Comparison of ENCODE assay signal across 8 cellular contexts in the genomic region with DNA sequence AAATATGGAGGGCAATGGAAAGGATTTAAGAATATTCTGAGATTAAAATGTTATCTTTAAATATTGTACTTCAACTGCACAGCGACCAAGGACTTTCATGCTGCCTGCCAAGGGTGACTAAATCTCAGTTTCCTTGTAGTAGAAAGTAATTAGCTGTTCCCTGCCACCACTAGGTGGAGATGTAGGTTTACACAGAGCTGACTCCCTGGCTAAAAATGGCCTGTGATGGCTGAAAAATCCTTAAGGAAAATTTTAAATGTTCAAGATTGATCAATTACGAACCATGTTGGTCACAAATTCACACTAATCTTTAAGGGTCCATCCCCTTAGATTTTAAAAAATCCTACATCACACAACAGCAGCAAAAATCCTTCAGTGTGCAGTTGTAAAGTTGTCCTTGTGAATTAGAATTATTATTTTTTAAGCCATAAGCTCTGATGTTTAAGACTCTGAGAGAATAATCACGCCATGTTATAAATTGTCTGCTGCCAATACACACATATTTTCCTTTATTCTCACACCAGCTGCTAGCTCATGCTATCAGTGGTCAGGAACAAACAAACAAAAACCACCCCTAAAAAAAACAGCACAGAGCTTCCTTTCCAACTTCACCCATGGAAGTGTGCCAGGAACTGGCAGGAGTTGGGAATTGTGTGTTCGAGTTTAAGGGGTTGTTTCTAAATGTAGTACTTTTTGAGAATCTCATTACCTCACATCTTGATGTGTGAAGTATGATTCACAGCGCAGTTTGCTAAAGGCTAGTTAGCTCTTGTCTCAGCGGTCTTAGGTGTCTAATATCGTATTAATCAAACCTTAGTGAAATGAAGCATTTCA.
DNase-seq lines count a peak whose midpoint lies in the region; ATAC-seq and TF ChIP-seq lines count a peak whose summit lies in the region.

No MANE protein-coding gene starts in this region.

- no peak overlapping the region for H3K4me3 Mint-ChIP-seq in activated T-helper 1 cell treated with anti-CD3 and anti-CD28 coated beads, Interleukin-12 subunit alpha, Interleukin-12 subunit beta, Interleukin-2, Interleukin-4 antibody, amounts not matched to agents 30 ng/mL and 10 ng/mL and 1 ng/mL, durations not matched to agents 14 hours and 24 hours and 36 hours

- H2AK5ac ChIP-seq in neuronal stem cell (ENCODE audit: low read depth, low read length): no peak overlapping the region

- no peak overlapping the region for H4K91ac ChIP-seq in neuronal stem cell (ENCODE audit: low read depth, low read length, poor library complexity)

- H3K36me3 ChIP-seq in DND-41 (ENCODE audit: insufficient read depth, low read length) (no peaks in the 10 kb centered on the region), esophagus squamous epithelium (no peaks in the 10 kb centered on the region), neuronal stem cell (replicated peaks in 1 of 2; ENCODE audit: control insufficient read depth in 2 of 2, insufficient read depth in 2 of 2, low read length in 2 of 2) (no peaks in the 10 kb centered on the region), MG63 (no peaks in the 10 kb centered on the region)

- H3K9me3 ChIP-seq in DND-41 (ENCODE audit: insufficient read depth, low read length, severe bottlenecking) (no peaks in the 10 kb centered on the region), esophagus squamous epithelium (no peaks in the 10 kb centered on the region), neuronal stem cell (replicated peaks in 1 of 2; ENCODE audit: control insufficient read depth in 2 of 2, insufficient read depth in 1 of 2, low read depth in 1 of 2, low read length in 2 of 2) (no peaks in the 10 kb centered on the region), MG63 (no peaks in the 10 kb centered on the region)

- H3K4me3 ChIP-seq in DND-41 (ENCODE audit: low read depth in 1 of 2, low read length in 2 of 2) (no peak overlapping the region), esophagus squamous epithelium (no peak overlapping the region), neuronal stem cell (ENCODE audit: low read length in 2 of 2) (no peak overlapping the region), MG63 (no peak overlapping the region)

- H3K9me3 Mint-ChIP-seq in activated T-helper 1 cell treated with anti-CD3 and anti-CD28 coated beads, Interleukin-12 subunit alpha, Interleukin-12 subunit beta, Interleukin-2, Interleukin-4 antibody, amounts not matched to agents 30 ng/mL and 10 ng/mL and 1 ng/mL, durations not matched to agents 14 hours and 24 hours and 36 hours: no peaks in the 10 kb centered on the region

- no peak overlapping the region for H3K9ac ChIP-seq in DND-41 (ENCODE audit: low read depth, low read length)
- H3K9ac ChIP-seq in neuronal stem cell (ENCODE audit: low read depth, low read length, poor library complexity): no peak overlapping the region

- no peaks in the 10 kb centered on the region for H3K79me2 ChIP-seq in DND-41 (ENCODE audit: insufficient read depth, low read length)

- no peaks in the 10 kb centered on the region for H3K4me1 ChIP-seq in DND-41 (ENCODE audit: insufficient read depth, low read length)
- H3K4me1 ChIP-seq in esophagus squamous epithelium: no peaks in the 10 kb centered on the region
- H3K4me1 ChIP-seq in neuronal stem cell (ENCODE audit: control insufficient read depth in 2 of 2, insufficient read depth in 1 of 2, low read depth in 1 of 2, low read length in 2 of 2): peaks cover 4 to 5% of the 10 kb centered on the region in 2 donors

- no peak for TF ChIP-seq POLR2A in esophagus squamous epithelium (IDR thresholded peaks at IDR 0.05)

- DNase-seq in DND-41 (peak; percentile 21), GM20000 (ENCODE audit: low spot score) (peak; percentile 35), Kasumi-1 (lab: John Stamatoyannopoulos, UW) (peak; percentile 60 to 80), RKO (ENCODE audit: low spot score) (peak; percentile 76), esophagus squamous epithelium (lab: John Stamatoyannopoulos, UW) (no peak), neuronal stem cell (ENCODE audit: low spot score) (peak; percentile 44), MG63 (no peak)
- no peak for DNase-seq in activated T-helper 1 cell treated with anti-CD3 and anti-CD28 coated beads, Interleukin-12 subunit alpha, Interleukin-12 subunit beta, Interleukin-2, Interleukin-4 antibody, amounts not matched to agents 30 ng/mL and 10 ng/mL and 1 ng/mL, durations not matched to agents 14 hours and 24 hours and 36 hours (ENCODE audit: low spot score)

- H4K20me1 ChIP-seq in DND-41 (ENCODE audit: insufficient read depth, low read length): no peaks in the 10 kb centered on the region

- intact Hi-C loops in esophagus squamous epithelium (cut with DNase I): no loop called here
- intact Hi-C loops in activated T-helper 1 cell treated with anti-CD3 and anti-CD28 coated beads, Interleukin-12 subunit alpha, Interleukin-12 subunit beta, Interleukin-2, Interleukin-4 antibody, amounts not matched to agents 30 ng/mL and 10 ng/mL and 1 ng/mL, durations not matched to agents 14 hours and 24 hours and 36 hours (cut with micrococcal nuclease): loop anchor here (5.0 kb wide), 1 partner anchor 1686 kb away; no protein-coding TSS in a partner anchor

- H3K27ac ChIP-seq in DND-41 (ENCODE audit: low read length): no peak overlapping the region
- H3K27ac ChIP-seq in esophagus squamous epithelium: no peak overlapping the region
- H3K27ac ChIP-seq in neuronal stem cell (replicated peaks; ENCODE audit: low read length): no peak overlapping the region

- no peak overlapping the region for H3K23ac ChIP-seq in neuronal stem cell (ENCODE audit: low read depth, low read length, poor library complexity)

- no peak overlapping the region for H2BK120ac ChIP-seq in neuronal stem cell (ENCODE audit: low read depth, low read length)

- H3K79me1 ChIP-seq in neuronal stem cell (ENCODE audit: low read depth, low read length): no peaks in the 10 kb centered on the region

- H3K27me3 Mint-ChIP-seq in activated T-helper 1 cell treated with anti-CD3 and anti-CD28 coated beads, Interleukin-12 subunit alpha, Interleukin-12 subunit beta, Interleukin-2, Interleukin-4 antibody, amounts not matched to agents 30 ng/mL and 10 ng/mL and 1 ng/mL, durations not matched to agents 14 hours and 24 hours and 36 hours (ENCODE audit: insufficient read depth): peaks cover 4% of the 10 kb centered on the region

- 18 to 26% methylated on average over 7 of the region's 7 CpGs for WGBS in esophagus squamous epithelium, 2 donors
- WGBS in neuronal stem cell (ENCODE audit: extremely low coverage in 2 of 2, insufficient read length in 2 of 2, insufficient replicate concordance in 1 of 2), 2 donors: no CpG with 5 or more reads among the region's 7 CpGs

- H2AFZ ChIP-seq in DND-41 (ENCODE audit: low read depth, low read length) (no peak overlapping the region), neuronal stem cell (ENCODE audit: low read length) (peak overlapping the region; percentile 69)

- no peak overlapping the region for H3K14ac ChIP-seq in neuronal stem cell (ENCODE audit: low read length)

- peak; percentile 80 for TF ChIP-seq CTCF in DND-41 (IDR thresholded peaks at IDR 0.05; ENCODE audit: borderline replicate concordance, extremely low read depth, low read length, poor library complexity, severe bottlenecking)
- TF ChIP-seq CTCF in GM20000 (IDR thresholded peaks at IDR 0.05; ENCODE audit: extremely low read depth, missing control alignments): peak; percentile 55
- TF ChIP-seq CTCF in esophagus squamous epithelium (IDR thresholded peaks at IDR 0.05): peak; percentile 34 to 74 (median 58)

- H3K4me1 Mint-ChIP-seq in activated T-helper 1 cell treated with anti-CD3 and anti-CD28 coated beads, Interleukin-12 subunit alpha, Interleukin-12 subunit beta, Interleukin-2, Interleukin-4 antibody, amounts not matched to agents 30 ng/mL and 10 ng/mL and 1 ng/mL, durations not matched to agents 14 hours and 24 hours and 36 hours (ENCODE audit: low read depth): no peaks in the 10 kb centered on the region

- H4K8ac ChIP-seq in neuronal stem cell (ENCODE audit: low read depth, low read length): no peak overlapping the region

- no peaks in the 10 kb centered on the region for H3K36me3 Mint-ChIP-seq in activated T-helper 1 cell treated with anti-CD3 and anti-CD28 coated beads, Interleukin-12 subunit alpha, Interleukin-12 subunit beta, Interleukin-2, Interleukin-4 antibody, amounts not matched to agents 30 ng/mL and 10 ng/mL and 1 ng/mL, durations not matched to agents 14 hours and 24 hours and 36 hours (ENCODE audit: low read depth)

- H2BK5ac ChIP-seq in neuronal stem cell (ENCODE audit: low read length): no peak overlapping the region

- H2BK12ac ChIP-seq in neuronal stem cell (ENCODE audit: low read length): no peak overlapping the region

- ATAC-seq in DND-41 (ENCODE audit: insufficient read depth, low read depth): peak; percentile 65

- no peak overlapping the region for H3K27ac Mint-ChIP-seq in activated T-helper 1 cell treated with anti-CD3 and anti-CD28 coated beads, Interleukin-12 subunit alpha, Interleukin-12 subunit beta, Interleukin-2, Interleukin-4 antibody, amounts not matched to agents 30 ng/mL and 10 ng/mL and 1 ng/mL, durations not matched to agents 14 hours and 24 hours and 36 hours

- H3K27me3 ChIP-seq in DND-41 (ENCODE audit: insufficient read depth, low read length, poor library complexity) (no peaks in the 10 kb centered on the region), esophagus squamous epithelium (peaks cover 0 to 5% (median 0%) of the 10 kb centered on the region in 4 donors), neuronal stem cell (ENCODE audit: control insufficient read depth in 3 of 3, insufficient read depth in 3 of 3, low read depth in 1 of 3, low read length in 3 of 3) (no peaks in the 10 kb centered on the region), MG63 (no peaks in the 10 kb centered on the region; the same call in 1 of the 2 replicates)

- H3K18ac ChIP-seq in neuronal stem cell (ENCODE audit: low read length): no peak overlapping the region

- no peak overlapping the region for H2BK15ac ChIP-seq in neuronal stem cell (ENCODE audit: low read length)

- H3K4me2 ChIP-seq in DND-41 (ENCODE audit: insufficient read depth, low read length): no peak overlapping the region
- no peak overlapping the region for H3K4me2 ChIP-seq in neuronal stem cell (ENCODE audit: insufficient read depth, low read length, poor library complexity, severe bottlenecking)

- H3K4ac ChIP-seq in neuronal stem cell (ENCODE audit: low read length): no peak overlapping the region

Comparison
In these comparisons a context has a peak if more than half of its experiments do, and no peak if none do; other contexts are left out.
1. DNase-seq: peak in DND-41 (single experiment), GM20000 (single experiment), Kasumi-1 (2 of 2), RKO (single experiment) and neuronal stem cell (single experiment); none in esophagus squamous epithelium (single experiment), activated T-helper 1 cell treated with anti-CD3 and anti-CD28 coated beads, Interleukin-12 subunit alpha, Interleukin-12 subunit beta, Interleukin-2, Interleukin-4 antibody, amounts not matched to agents 30 ng/mL and 10 ng/mL and 1 ng/mL, durations not matched to agents 14 hours and 24 hours and 36 hours (single experiment) and MG63 (single experiment).
2. Peak in every context shown above with its lines, with median percentiles within 50 percentile points of each other: CTCF ChIP-seq.